ENCODE assay signal across 2 cellular contexts in the genomic region with DNA sequence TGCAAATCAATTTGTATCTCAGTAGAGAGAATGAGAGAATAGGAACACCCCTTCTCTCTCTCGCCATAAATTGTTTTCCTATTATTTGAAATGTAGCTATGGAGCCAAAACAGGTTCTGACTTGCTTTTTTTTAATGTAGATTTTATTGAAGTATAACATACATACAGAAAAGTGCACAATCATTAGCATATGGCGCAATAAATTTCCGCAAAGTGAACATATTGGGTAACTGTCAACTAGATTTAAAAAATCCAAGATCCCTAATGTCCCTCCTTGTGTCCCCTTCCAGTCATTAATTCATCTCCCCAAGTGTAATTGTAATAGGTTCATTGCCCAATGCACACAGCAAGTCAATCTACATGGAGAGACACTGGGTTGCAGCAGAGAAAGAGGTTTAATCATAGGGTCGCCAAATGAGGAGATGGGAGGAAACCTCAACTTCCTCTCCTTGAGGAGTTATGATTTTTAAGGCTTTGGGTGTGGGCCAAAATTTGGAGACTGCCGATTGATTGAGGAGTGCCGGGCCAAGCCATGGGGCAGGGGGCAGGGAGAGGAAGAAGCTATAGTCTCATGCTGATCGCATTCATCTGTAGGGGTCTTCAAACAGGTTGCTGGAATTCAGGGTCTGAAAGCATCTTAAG.
A peak's percentile ranks its signal among the peaks of the same experiment; 100 is the strongest.
TF ChIP-seq lines count a peak whose summit lies in the region.

No MANE protein-coding gene starts in this region.

TF ChIP-seq in GM23338, 12 proteins besides CTCF, POLR2A, EP300 and RAD21 (continues in another document):
- TF ChIP-seq ZNF331 (CRISPR knock-in tag; IDR thresholded peaks at IDR 0.05; ENCODE audit: low read depth) (no peak), EZH2 (IDR thresholded peaks at IDR 0.05; ENCODE audit: low read depth, unreplicated experiment) (no peak), CREB1 (CRISPR knock-in tag; IDR thresholded peaks at IDR 0.05; ENCODE audit: low read depth) (no peak), ZNF462 (CRISPR knock-in tag; IDR thresholded peaks at IDR 0.05) (no peak), EZH2phosphoT487 (IDR thresholded peaks at IDR 0.05; ENCODE audit: unreplicated experiment) (no peak), NANOG (IDR thresholded peaks at IDR 0.05; ENCODE audit: borderline replicate concordance) (no peak)
- TF ChIP-seq, protein P1, sequence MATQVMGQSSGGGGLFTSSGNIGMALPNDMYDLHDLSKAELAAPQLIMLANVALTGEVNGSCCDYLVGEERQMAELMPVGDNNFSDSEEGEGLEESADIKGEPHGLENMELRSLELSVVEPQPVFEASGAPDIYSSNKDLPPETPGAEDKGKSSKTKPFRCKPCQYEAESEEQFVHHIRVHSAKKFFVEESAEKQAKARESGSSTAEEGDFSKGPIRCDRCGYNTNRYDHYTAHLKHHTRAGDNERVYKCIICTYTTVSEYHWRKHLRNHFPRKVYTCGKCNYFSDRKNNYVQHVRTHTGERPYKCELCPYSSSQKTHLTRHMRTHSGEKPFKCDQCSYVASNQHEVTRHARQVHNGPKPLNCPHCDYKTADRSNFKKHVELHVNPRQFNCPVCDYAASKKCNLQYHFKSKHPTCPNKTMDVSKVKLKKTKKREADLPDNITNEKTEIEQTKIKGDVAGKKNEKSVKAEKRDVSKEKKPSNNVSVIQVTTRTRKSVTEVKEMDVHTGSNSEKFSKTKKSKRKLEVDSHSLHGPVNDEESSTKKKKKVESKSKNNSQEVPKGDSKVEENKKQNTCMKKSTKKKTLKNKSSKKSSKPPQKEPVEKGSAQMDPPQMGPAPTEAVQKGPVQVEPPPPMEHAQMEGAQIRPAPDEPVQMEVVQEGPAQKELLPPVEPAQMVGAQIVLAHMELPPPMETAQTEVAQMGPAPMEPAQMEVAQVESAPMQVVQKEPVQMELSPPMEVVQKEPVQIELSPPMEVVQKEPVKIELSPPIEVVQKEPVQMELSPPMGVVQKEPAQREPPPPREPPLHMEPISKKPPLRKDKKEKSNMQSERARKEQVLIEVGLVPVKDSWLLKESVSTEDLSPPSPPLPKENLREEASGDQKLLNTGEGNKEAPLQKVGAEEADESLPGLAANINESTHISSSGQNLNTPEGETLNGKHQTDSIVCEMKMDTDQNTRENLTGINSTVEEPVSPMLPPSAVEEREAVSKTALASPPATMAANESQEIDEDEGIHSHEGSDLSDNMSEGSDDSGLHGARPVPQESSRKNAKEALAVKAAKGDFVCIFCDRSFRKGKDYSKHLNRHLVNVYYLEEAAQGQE (IDR thresholded peaks at IDR 0.05; ENCODE audit: unreplicated experiment) = no peak
- TF ChIP-seq, protein P2, sequence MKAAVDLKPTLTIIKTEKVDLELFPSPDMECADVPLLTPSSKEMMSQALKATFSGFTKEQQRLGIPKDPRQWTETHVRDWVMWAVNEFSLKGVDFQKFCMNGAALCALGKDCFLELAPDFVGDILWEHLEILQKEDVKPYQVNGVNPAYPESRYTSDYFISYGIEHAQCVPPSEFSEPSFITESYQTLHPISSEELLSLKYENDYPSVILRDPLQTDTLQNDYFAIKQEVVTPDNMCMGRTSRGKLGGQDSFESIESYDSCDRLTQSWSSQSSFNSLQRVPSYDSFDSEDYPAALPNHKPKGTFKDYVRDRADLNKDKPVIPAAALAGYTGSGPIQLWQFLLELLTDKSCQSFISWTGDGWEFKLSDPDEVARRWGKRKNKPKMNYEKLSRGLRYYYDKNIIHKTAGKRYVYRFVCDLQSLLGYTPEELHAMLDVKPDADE (IDR thresholded peaks at IDR 0.05) = no peak

TF ChIP-seq in K562, 482 proteins besides CTCF, POLR2A, EP300 and RAD21:
- TF ChIP-seq HNRNPL (IDR thresholded peaks at IDR 0.05; ENCODE audit: low read depth, low read length) = no peak
- no peak for TF ChIP-seq NR3C1 (CRISPR knock-in tag; IDR thresholded peaks at IDR 0.05)
- TF ChIP-seq, protein P3, sequence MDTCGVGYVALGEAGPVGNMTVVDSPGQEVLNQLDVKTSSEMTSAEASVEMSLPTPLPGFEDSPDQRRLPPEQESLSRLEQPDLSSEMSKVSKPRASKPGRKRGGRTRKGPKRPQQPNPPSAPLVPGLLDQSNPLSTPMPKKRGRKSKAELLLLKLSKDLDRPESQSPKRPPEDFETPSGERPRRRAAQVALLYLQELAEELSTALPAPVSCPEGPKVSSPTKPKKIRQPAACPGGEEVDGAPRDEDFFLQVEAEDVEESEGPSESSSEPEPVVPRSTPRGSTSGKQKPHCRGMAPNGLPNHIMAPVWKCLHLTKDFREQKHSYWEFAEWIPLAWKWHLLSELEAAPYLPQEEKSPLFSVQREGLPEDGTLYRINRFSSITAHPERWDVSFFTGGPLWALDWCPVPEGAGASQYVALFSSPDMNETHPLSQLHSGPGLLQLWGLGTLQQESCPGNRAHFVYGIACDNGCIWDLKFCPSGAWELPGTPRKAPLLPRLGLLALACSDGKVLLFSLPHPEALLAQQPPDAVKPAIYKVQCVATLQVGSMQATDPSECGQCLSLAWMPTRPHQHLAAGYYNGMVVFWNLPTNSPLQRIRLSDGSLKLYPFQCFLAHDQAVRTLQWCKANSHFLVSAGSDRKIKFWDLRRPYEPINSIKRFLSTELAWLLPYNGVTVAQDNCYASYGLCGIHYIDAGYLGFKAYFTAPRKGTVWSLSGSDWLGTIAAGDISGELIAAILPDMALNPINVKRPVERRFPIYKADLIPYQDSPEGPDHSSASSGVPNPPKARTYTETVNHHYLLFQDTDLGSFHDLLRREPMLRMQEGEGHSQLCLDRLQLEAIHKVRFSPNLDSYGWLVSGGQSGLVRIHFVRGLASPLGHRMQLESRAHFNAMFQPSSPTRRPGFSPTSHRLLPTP (IDR thresholded peaks at IDR 0.05; ENCODE audit: borderline replicate concordance, extremely low read depth, insufficient read length) = no peak
- TF ChIP-seq, protein P4, sequence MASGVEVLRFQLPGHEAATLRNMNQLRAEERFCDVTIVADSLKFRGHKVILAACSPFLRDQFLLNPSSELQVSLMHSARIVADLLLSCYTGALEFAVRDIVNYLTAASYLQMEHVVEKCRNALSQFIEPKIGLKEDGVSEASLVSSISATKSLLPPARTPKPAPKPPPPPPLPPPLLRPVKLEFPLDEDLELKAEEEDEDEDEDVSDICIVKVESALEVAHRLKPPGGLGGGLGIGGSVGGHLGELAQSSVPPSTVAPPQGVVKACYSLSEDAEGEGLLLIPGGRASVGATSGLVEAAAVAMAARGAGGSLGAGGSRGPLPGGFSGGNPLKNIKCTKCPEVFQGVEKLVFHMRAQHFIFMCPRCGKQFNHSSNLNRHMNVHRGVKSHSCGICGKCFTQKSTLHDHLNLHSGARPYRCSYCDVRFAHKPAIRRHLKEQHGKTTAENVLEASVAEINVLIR (CRISPR knock-in tag; IDR thresholded peaks at IDR 0.05) = no peak
- no peak for TF ChIP-seq ZHX1 (conservative IDR thresholded peaks at IDR 0.05; ENCODE audit: low read length)
- TF ChIP-seq CEBPG (CRISPR knock-in tag; IDR thresholded peaks at IDR 0.05) = no peak
- TF ChIP-seq CEBPG (tag; conservative IDR thresholded peaks at IDR 0.05 in 1 of 2, IDR thresholded peaks at IDR 0.05 in 1 of 2) = 0 out of 4 replicates have a peak, but pooled peaks of 1 of the 2 experiments have one; percentile 10
- no peak for TF ChIP-seq CUX1 (CRISPR knock-in tag; IDR thresholded peaks at IDR 0.05)
- TF ChIP-seq CEBPB (tag; IDR thresholded peaks at IDR 0.05) = peak; percentile 53; the same call in 1 of the 2 replicates
TF ChIP-seq in K562: peak in this region for 2.
